Comparison of ENCODE assay signal across 1 cellular context in genomic region chr1:160638540-160638857, GRCh38.
TF ChIP-seq lines count a peak whose summit lies in the region.

No MANE protein-coding gene starts in this region.

TF ChIP-seq in H1, 55 proteins besides CTCF, POLR2A, EP300 and RAD21:
- TF ChIP-seq NRF1 (IDR thresholded peaks at IDR 0.05; ENCODE audit: low read depth, low read length), result no peak
- TF ChIP-seq POU5F1 (IDR thresholded peaks at IDR 0.05; ENCODE audit: low read depth, low read length), result no peak
- no peak for TF ChIP-seq YY1 (IDR thresholded peaks at IDR 0.05; ENCODE audit: low read depth, low read length)
- TF ChIP-seq CTBP2 (IDR thresholded peaks at IDR 0.05; ENCODE audit: borderline replicate concordance, insufficient read depth, insufficient read length, low read length), result no peak
- TF ChIP-seq SUZ12 (IDR thresholded peaks at IDR 0.05; ENCODE audit: low read length), result no peak
- no peak for TF ChIP-seq GTF2F1 (IDR thresholded peaks at IDR 0.05; ENCODE audit: borderline replicate concordance, low read depth, low read length)
- TF ChIP-seq SIN3A (conservative IDR thresholded peaks at IDR 0.05 in 1 of 2, IDR thresholded peaks at IDR 0.05 in 1 of 2; ENCODE audit: low read depth in 1 of 2, low read length in 2 of 2), result no peak
- TF ChIP-seq ASH2L (IDR thresholded peaks at IDR 0.05; ENCODE audit: low read length), result no peak
- TF ChIP-seq TBP (IDR thresholded peaks at IDR 0.05; ENCODE audit: low read depth, low read length), result no peak
- TF ChIP-seq TCF12 (IDR thresholded peaks at IDR 0.05; ENCODE audit: low read depth, low read length), result no peak
- TF ChIP-seq SAP30 (IDR thresholded peaks at IDR 0.05; ENCODE audit: insufficient read depth, insufficient replicate concordance, low read length), result no peak
- TF ChIP-seq CBX5 (IDR thresholded peaks at IDR 0.05; ENCODE audit: low read depth, low read length), result no peak
- TF ChIP-seq JUN (IDR thresholded peaks at IDR 0.05; ENCODE audit: low read depth, low read length), result no peak
- TF ChIP-seq ZNF274 (IDR thresholded peaks at IDR 0.05; ENCODE audit: borderline replicate concordance, extremely low read depth, low read length), result no peak
